In the genomic region with DNA sequence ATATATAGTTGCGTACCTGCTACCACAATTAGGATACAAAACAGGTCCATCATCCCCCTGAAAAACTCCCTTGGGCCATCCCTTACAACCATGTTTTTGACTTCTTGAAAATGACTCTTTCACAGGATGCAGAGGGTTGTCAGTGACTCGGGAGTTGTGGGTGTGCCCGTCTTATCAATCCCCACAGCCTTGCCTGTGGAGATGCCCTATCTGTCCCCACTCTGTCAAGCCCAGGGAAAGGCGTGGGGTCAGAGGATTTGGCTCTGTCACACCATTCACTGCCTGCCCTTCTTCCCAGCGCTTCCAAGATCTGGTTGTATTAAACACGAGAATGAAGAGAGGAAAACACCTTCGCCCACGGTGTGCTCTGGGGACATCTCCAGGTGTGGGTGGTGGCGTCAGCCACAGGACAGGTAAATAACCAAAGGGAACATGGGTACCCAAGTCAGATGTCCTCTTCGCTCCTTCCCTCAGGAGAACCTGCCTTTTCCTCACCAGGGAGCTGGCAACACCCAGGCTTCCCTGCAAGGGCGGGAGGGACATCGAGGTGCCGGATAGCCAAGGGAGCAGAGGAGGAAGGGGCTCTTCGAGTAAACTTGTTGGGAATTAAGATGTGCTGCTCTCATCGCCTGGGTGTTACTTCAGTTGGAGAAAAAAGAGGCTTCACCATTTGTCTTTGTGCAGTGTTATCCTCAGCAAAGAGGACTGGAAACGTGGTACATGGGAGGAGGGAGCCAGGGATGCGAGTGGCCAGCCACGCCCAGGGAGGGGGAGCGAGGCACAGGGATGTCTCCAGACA, we compare ENCODE assay signal across 25 cellular contexts.
A peak's percentile ranks its signal among the peaks of the same experiment; 100 is the strongest.
DNase-seq lines count a peak whose midpoint lies in the region; ATAC-seq, FAIRE-seq and TF ChIP-seq lines count a peak whose summit lies in the region.
"Had no signal": no experiment of that assay in that cellular context is flagged by ENCODE, and none has a peak within 500 bp of the region (broad histone marks: within the 10 kb centered on the region; RNA-seq: fewer than 3 reads in every experiment).

No MANE protein-coding gene starts in this region.

- peak overlapping the region; percentile 14 for H4K91ac ChIP-seq in H1 (replicated peaks; ENCODE audit: insufficient read length, low read length)

- no peak for FAIRE-seq in H1 (lab: Jason Lieb, UNC)
- FAIRE-seq: A549, GM12878 had no signal

- POLR2A ChIA-PET in H1 (lab: Charles Lee; ENCODE audit: partially characterized antibody), result no interaction called here
- POLR2A ChIA-PET in naive thymus-derived CD8-positive, alpha-beta T cell (lab: Charles Lee), result interaction anchor here (0.7 kb wide), 2 partner anchors 25 to 33 kb away, joined by 3 read pairs; no protein-coding TSS in a partner anchor
- POLR2A ChIA-PET in activated CD4-positive, alpha-beta memory T cell treated with anti-CD3 and anti-CD28 coated beads, Interleukin-2, amount 10 ng/mL, durations not matched to agents 7 days and 5 days (lab: Charles Lee), result no interaction called here

- H3K4me3 ChIP-seq in H1 (ENCODE audit: extremely low read depth in 1 of 4, insufficient read depth in 2 of 4, low read depth in 3 of 4, low read length in 4 of 4), result no peak overlapping the region
- H3K4me3 ChIP-seq in mammary epithelial cell (replicated peaks in 1 of 3; ENCODE audit: insufficient read depth in 1 of 3, low read depth in 2 of 3, low read length in 3 of 3), result no peak overlapping the region
- H3K4me3 ChIP-seq: A549, GM12878, GM23248, SJSA1 had no signal

- peak; percentile 93 for DNase-seq in CMK (ENCODE audit: low read depth)
- peak; percentile 40 for DNase-seq in OCI-M2 (lab: John Stamatoyannopoulos, UW; ENCODE audit: unreplicated experiment)
- no peak for DNase-seq in H1 (ENCODE audit: low read depth in 1 of 2, low spot score in 2 of 2)
- DNase-seq in naive thymus-derived CD8-positive, alpha-beta T cell, result no peak
- no peak for DNase-seq in activated CD4-positive, alpha-beta T cell treated with anti-CD3 and anti-CD28 coated beads for 48 hours
- no peak for DNase-seq in mammary epithelial cell
- DNase-seq in immature natural killer cell, result no peak
- DNase-seq in activated CD4-positive, alpha-beta memory T cell treated with anti-CD3 and anti-CD28 coated beads, Interleukin-2, amount 10 ng/mL, durations not matched to agents 7 days and 5 days, result no peak
- DNase-seq: COR-L47, DMS 273 treated with DMSO at 0.1 percent for 48 hours, DMS79 treated with DMSO at 0.1 percent for 48 hours, GM23248, HCEC 1CT, NCI-H1105, NCI-H2081, NCI-H2171, NCI-H446, NCI-H526 had no signal

- WGBS in H1 (ENCODE audit: extremely low coverage in 1 of 2, insufficient coverage in 1 of 2, insufficient read length in 1 of 2, insufficient replicate concordance in 2 of 2, low coverage in 1 of 2, low lambda C conversion rate in 2 of 2, missing lambda C conversion rate in 1 of 2), 2 experiments, result 90% methylated on average over 19 of the region's 19 CpGs; no CpG with 5 or more reads in 1 of the 2 experiments
- WGBS in mammary epithelial cell (ENCODE audit: low coverage, missing lambda C conversion rate), result 81% methylated on average over 16 of the region's 19 CpGs

- TF ChIP-seq EP300 in H1 (IDR thresholded peaks at IDR 0.05; ENCODE audit: borderline replicate concordance in 1 of 2, low read depth in 2 of 2, low read length in 2 of 2), result no peak

- H3K4me2 ChIP-seq in H1 (ENCODE audit: insufficient read depth in 1 of 2, low read depth in 2 of 2, low read length in 2 of 2) (no peak overlapping the region), mammary epithelial cell (ENCODE audit: insufficient read depth, low read depth, low read length) (no peak overlapping the region)
- H3K4me2 ChIP-seq: A549, KMS-11 had no signal

- H3K27me3 ChIP-seq in H1 (replicated peaks in 1 of 4; ENCODE audit: control insufficient read depth in 3 of 4, extremely low read depth in 1 of 4, insufficient read depth in 3 of 4, low read length in 3 of 4), result no peaks in the 10 kb centered on the region; a peak in 1 of 7 replicates
- no peaks in the 10 kb centered on the region for H3K27me3 ChIP-seq in mammary epithelial cell (ENCODE audit: insufficient read depth, low read length)
- H3K27me3 ChIP-seq: SJSA1 had no signal

- no peak overlapping the region for H3K4me3 Mint-ChIP-seq in naive thymus-derived CD8-positive, alpha-beta T cell
- no peak overlapping the region for H3K4me3 Mint-ChIP-seq in immature natural killer cell
- H3K4me3 Mint-ChIP-seq in activated CD4-positive, alpha-beta memory T cell treated with anti-CD3 and anti-CD28 coated beads, Interleukin-2, amount 10 ng/mL, durations not matched to agents 7 days and 5 days, result no peak overlapping the region
- H3K4me3 Mint-ChIP-seq: B cell, CD14-positive monocyte had no signal

- no peak overlapping the region for H3K9ac ChIP-seq in H1 (replicated peaks in 1 of 4; ENCODE audit: extremely low read depth in 1 of 4, low read depth in 3 of 4, low read length in 3 of 4)
- no peak overlapping the region for H3K9ac ChIP-seq in mammary epithelial cell (ENCODE audit: insufficient read depth, low read length)
- H3K9ac ChIP-seq: GM23248, KMS-11 had no signal

- peak overlapping the region in 6 of 10 donors; percentile 11 to 90 (median 40) for H3K27ac Mint-ChIP-seq in naive thymus-derived CD8-positive, alpha-beta T cell
- no peak overlapping the region for H3K27ac Mint-ChIP-seq in immature natural killer cell
- H3K27ac Mint-ChIP-seq in activated CD4-positive, alpha-beta memory T cell treated with anti-CD3 and anti-CD28 coated beads, Interleukin-2, amount 10 ng/mL, durations not matched to agents 7 days and 5 days, result no peak overlapping the region
- H3K27ac Mint-ChIP-seq: B cell had no signal

- H3K23me2 ChIP-seq in H1 (ENCODE audit: low read depth, low read length), result no peaks in the 10 kb centered on the region

- CTCF ChIA-PET in H1 (lab: Charles Lee; ENCODE audit: partially characterized antibody) (interaction anchor here (0.6 to 2.3 kb wide), 4 partner anchors 10 to 376 kb away, joined by 3 to 24 read pairs (median 4); no protein-coding TSS in a partner anchor), mammary epithelial cell (lab: Charles Lee; ENCODE audit: low non-redundant PET) (no interaction called here)
- CTCF ChIA-PET in activated CD4-positive, alpha-beta memory T cell treated with anti-CD3 and anti-CD28 coated beads, Interleukin-2, amount 10 ng/mL, durations not matched to agents 7 days and 5 days (lab: Charles Lee), result no interaction called here

- H2BK20ac ChIP-seq in H1 (ENCODE audit: low read length), result peak overlapping the region; percentile 87; the same call in 1 of the 2 replicates

- TF ChIP-seq CTCF in H1 (IDR thresholded peaks at IDR 0.05; ENCODE audit: control extremely low read depth in 1 of 3, insufficient read depth in 1 of 3, low read depth in 1 of 3, low read length in 3 of 3) (no peak), mammary epithelial cell (conservative IDR thresholded peaks at IDR 0.05 in 1 of 2, IDR thresholded peaks at IDR 0.05 in 1 of 2; ENCODE audit: extremely low read depth in 1 of 2, insufficient read depth in 1 of 2, low read depth in 1 of 2, low read length in 2 of 2) (no peak)

- no peaks in the 10 kb centered on the region for H3K9me3 Mint-ChIP-seq in naive thymus-derived CD8-positive, alpha-beta T cell
- H3K9me3 Mint-ChIP-seq in immature natural killer cell, result no peaks in the 10 kb centered on the region
- no peaks in the 10 kb centered on the region for H3K9me3 Mint-ChIP-seq in activated CD4-positive, alpha-beta memory T cell treated with anti-CD3 and anti-CD28 coated beads, Interleukin-2, amount 10 ng/mL, durations not matched to agents 7 days and 5 days
- H3K9me3 Mint-ChIP-seq: CD14-positive monocyte had no signal

- intact Hi-C loops in mammary epithelial cell (cut with micrococcal nuclease), result loop anchor here (5.0 to 10.0 kb wide), 2 partner anchors 304 to 381 kb away; no protein-coding TSS in a partner anchor

- no TSS peak for BruUV-seq in mammary epithelial cell (replicated peaks; lab: Mats Ljungman, UMichigan)

- TF ChIP-seq POLR2A in H1 (IDR thresholded peaks at IDR 0.05; ENCODE audit: control extremely low read depth in 1 of 2, low read depth in 2 of 2, low read length in 2 of 2), result no peak

- peaks cover 0 to 15% (median 5%) of the 10 kb centered on the region in 4 experiments; a peak in 4 of 7 replicates for H3K4me1 ChIP-seq in H1 (replicated peaks in 1 of 4; ENCODE audit: control insufficient read depth in 3 of 4, insufficient read depth in 4 of 4, low read length in 3 of 4)
- H3K4me1 ChIP-seq in mammary epithelial cell (ENCODE audit: insufficient read depth, low read length), result peaks cover 16% of the 10 kb centered on the region
- H3K4me1 ChIP-seq: SJSA1 had no signal

- H3K27ac ChIP-seq in H1 (ENCODE audit: low read depth, low read length), result no peak overlapping the region
- H3K27ac ChIP-seq in mammary epithelial cell (ENCODE audit: insufficient read depth, low read depth, low read length), result no peak overlapping the region
- H3K27ac ChIP-seq: A549, GM23248, KMS-11, SJSA1 had no signal

- H3K4me1 Mint-ChIP-seq in naive thymus-derived CD8-positive, alpha-beta T cell, result peaks cover 5 to 35% (median 21%) of the 10 kb centered on the region in 4 donors
- peaks cover 6 to 18% of the 10 kb centered on the region in 2 donors for H3K4me1 Mint-ChIP-seq in immature natural killer cell
- no peaks in the 10 kb centered on the region for H3K4me1 Mint-ChIP-seq in activated CD4-positive, alpha-beta memory T cell treated with anti-CD3 and anti-CD28 coated beads, Interleukin-2, amount 10 ng/mL, durations not matched to agents 7 days and 5 days

- H2BK12ac ChIP-seq in H1 (ENCODE audit: low read depth, low read length), result peak overlapping the region; percentile 78; the same call in 1 of the 2 replicates

- no peak overlapping the region for H2AFZ ChIP-seq in H1 (ENCODE audit: low read length)
- H2AFZ ChIP-seq in mammary epithelial cell (ENCODE audit: low read depth, low read length), result no peak overlapping the region
- H2AFZ ChIP-seq: GM23248 had no signal

- H3K18ac ChIP-seq in H1 (ENCODE audit: extremely low read depth, low read length), result 0 out of 2 replicates have a peak overlapping the region, but pooled peaks have one; percentile 15

- peak overlapping the region; percentile 2; the same call in 1 of the 2 replicates for H2BK15ac ChIP-seq in H1 (ENCODE audit: low read length)

- H3K14ac ChIP-seq in H1 (ENCODE audit: insufficient read length), result no peak overlapping the region

- H3K36me3 ChIP-seq in H1 (ENCODE audit: control insufficient read depth in 2 of 4, insufficient read depth in 4 of 4, low read length in 3 of 4), result no peaks in the 10 kb centered on the region
- H3K36me3 ChIP-seq in mammary epithelial cell (ENCODE audit: insufficient read depth, low read length), result no peaks in the 10 kb centered on the region
- H3K36me3 ChIP-seq: SJSA1 had no signal

- H3K4ac ChIP-seq in H1 (replicated peaks; ENCODE audit: insufficient read length, low read depth, low read length), result no peak overlapping the region

- no peak overlapping the region for H3K23ac ChIP-seq in H1 (ENCODE audit: insufficient read length)

- dilution Hi-C loops in mammary epithelial cell (cut with HindIII; ENCODE audit: low sequenced_read_pairs), result no loop called here

- in situ Hi-C loops in mammary epithelial cell (cut with MboI; ENCODE audit: low sequenced_read_pairs in 2 of 2), result no loop called here

- H4K20me1 ChIP-seq in H1 (replicated peaks in 1 of 2; ENCODE audit: control insufficient read depth in 1 of 2, insufficient read depth in 2 of 2, low read length in 2 of 2) (no peaks in the 10 kb centered on the region), mammary epithelial cell (ENCODE audit: insufficient read depth, low read length) (no peaks in the 10 kb centered on the region)

- H2AK5ac ChIP-seq in H1 (ENCODE audit: low read depth, low read length), result peak overlapping the region; percentile 16; the same call in 1 of the 2 replicates

- TF ChIP-seq RAD21 in H1 (IDR thresholded peaks at IDR 0.05 in 1 of 2, conservative IDR thresholded peaks at IDR 0.05 in 1 of 2; ENCODE audit: low read depth in 2 of 2, low read length in 2 of 2), result no peak

- 0 out of 2 replicates have a peak overlapping the region, but pooled peaks have one; percentile 47 for H2BK5ac ChIP-seq in H1 (ENCODE audit: low read depth, low read length)

- ATAC-seq in naive thymus-derived CD8-positive, alpha-beta T cell, result no peak
- ATAC-seq: A549, GM12878, Right ventricle myocardium inferior had no signal

- no peaks in the 10 kb centered on the region for H3K79me1 ChIP-seq in H1 (ENCODE audit: low read depth, low read length)

- no peaks in the 10 kb centered on the region for H3K9me3 ChIP-seq in H1 (ENCODE audit: insufficient read depth in 2 of 2, low read depth in 1 of 2, low read length in 1 of 2)
- H3K9me3 ChIP-seq in mammary epithelial cell (replicated peaks; ENCODE audit: insufficient read depth, low read length), result no peaks in the 10 kb centered on the region
- H3K9me3 ChIP-seq: A549, SJSA1 had no signal

- no peak overlapping the region for H2BK120ac ChIP-seq in H1 (replicated peaks; ENCODE audit: low read depth, low read length)

- no peaks in the 10 kb centered on the region for H3K36me3 Mint-ChIP-seq in naive thymus-derived CD8-positive, alpha-beta T cell
- H3K36me3 Mint-ChIP-seq in immature natural killer cell, result peaks cover 0 to 3% (median 0%) of the 10 kb centered on the region in 3 donors
- no peaks in the 10 kb centered on the region for H3K36me3 Mint-ChIP-seq in activated CD4-positive, alpha-beta memory T cell treated with anti-CD3 and anti-CD28 coated beads, Interleukin-2, amount 10 ng/mL, durations not matched to agents 7 days and 5 days (ENCODE audit: low read depth)
- H3K36me3 Mint-ChIP-seq: CD14-positive monocyte had no signal

- H4K8ac ChIP-seq in H1 (ENCODE audit: extremely low read depth, insufficient read depth, low read length), result no peak overlapping the region

- H3K27me3 Mint-ChIP-seq in naive thymus-derived CD8-positive, alpha-beta T cell, result no peaks in the 10 kb centered on the region
- peaks cover 1 to 8% (median 2%) of the 10 kb centered on the region in 3 donors for H3K27me3 Mint-ChIP-seq in immature natural killer cell (ENCODE audit: low read depth in 3 of 3)
- peaks cover 3% of the 10 kb centered on the region for H3K27me3 Mint-ChIP-seq in activated CD4-positive, alpha-beta memory T cell treated with anti-CD3 and anti-CD28 coated beads, Interleukin-2, amount 10 ng/mL, durations not matched to agents 7 days and 5 days

- no peak overlapping the region for H3K56ac ChIP-seq in H1 (replicated peaks; ENCODE audit: insufficient read length, low read depth, low read length)

- H4K5ac ChIP-seq in H1 (ENCODE audit: insufficient read length, low read depth, low read length), result no peak overlapping the region

- H3K79me2 ChIP-seq in H1 (ENCODE audit: control insufficient read depth in 1 of 2, insufficient read depth in 2 of 2, low read length in 2 of 2), result no peaks in the 10 kb centered on the region
- H3K79me2 ChIP-seq in mammary epithelial cell (ENCODE audit: insufficient read depth, low read length), result no peaks in the 10 kb centered on the region

Comparison
In these comparisons a context has a peak if more than half of its experiments do, and no peak if none do; other contexts are left out.
1. DNase-seq: peak in CMK (single experiment) and OCI-M2 (single experiment); none in H1 (0 of 2), naive thymus-derived CD8-positive, alpha-beta T cell (0 of 10), activated CD4-positive, alpha-beta T cell treated with anti-CD3 and anti-CD28 coated beads for 48 hours (single experiment), mammary epithelial cell (single experiment), immature natural killer cell (0 of 3) and activated CD4-positive, alpha-beta memory T cell treated with anti-CD3 and anti-CD28 coated beads, Interleukin-2, amount 10 ng/mL, durations not matched to agents 7 days and 5 days (single experiment).
2. H3K27ac Mint-ChIP-seq: peak in naive thymus-derived CD8-positive, alpha-beta T cell (6 of 10); none in immature natural killer cell (0 of 6) and activated CD4-positive, alpha-beta memory T cell treated with anti-CD3 and anti-CD28 coated beads, Interleukin-2, amount 10 ng/mL, durations not matched to agents 7 days and 5 days (single experiment).